Comparison of ENCODE assay signal across 29 cellular contexts in the genomic region with DNA sequence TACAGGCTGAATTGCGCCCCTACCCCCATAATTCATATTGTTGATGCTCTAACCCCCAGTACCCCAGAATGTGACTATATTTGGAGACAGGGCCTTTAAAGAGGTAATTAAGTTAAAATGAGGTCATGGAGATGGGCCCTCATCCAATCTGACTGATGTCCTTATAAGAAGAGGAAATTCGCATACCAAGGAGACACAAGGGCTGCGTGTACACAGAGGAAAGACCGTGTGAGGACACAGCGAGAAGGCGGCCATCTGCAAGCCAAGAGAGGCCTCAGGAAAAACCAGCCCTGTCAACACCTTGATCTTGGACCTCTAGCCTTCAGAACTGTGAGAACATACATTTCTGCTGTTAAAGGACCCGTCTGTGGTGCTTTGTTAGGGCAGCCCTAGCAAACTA. TPM values are rescaled to one million over a fixed set of nuclear protein-coding genes. Genes with fewer than 3 reads are reported as not detected.
DNase-seq lines count a peak whose midpoint lies in the region; ATAC-seq and TF ChIP-seq lines count a peak whose summit lies in the region.
"Had no signal": no experiment of that assay in that cellular context is flagged by ENCODE, and none has a peak within 500 bp of the region (broad histone marks: within the 10 kb centered on the region; RNA-seq: fewer than 3 reads in every experiment).

No MANE protein-coding gene starts in this region.

- H3K27me3 ChIP-seq in sigmoid colon (no peaks in the 10 kb centered on the region), aorta (ENCODE audit: control insufficient read depth in 1 of 2, insufficient read depth in 2 of 2, low read length in 1 of 2) (no peaks in the 10 kb centered on the region)
- H3K27me3 ChIP-seq: cardiac muscle cell, MG63, ovary, upper lobe of left lung had no signal

- H3K4me1 Mint-ChIP-seq in brain: peaks cover 68% of the 10 kb centered on the region
- H3K4me1 Mint-ChIP-seq: activated CD4-positive, alpha-beta memory T cell treated with anti-CD3 and anti-CD28 coated beads, Interleukin-2, amount 10 ng/mL, durations not matched to agents 7 days and 5 days; activated naive CD4-positive, alpha-beta T cell treated with anti-CD3 and anti-CD28 coated beads, Interleukin-2, amount 50 U/mL, for 24 hours; activated T-helper 17 cell treated with anti-CD3 and anti-CD28 coated beads, Interleukin-2, amount 50 U/mL, for 72 hours had no signal

- TF ChIP-seq CTCF in brain (conservative IDR thresholded peaks at IDR 0.05): no peak
- no peak for TF ChIP-seq CTCF in foreskin fibroblast (IDR thresholded peaks at IDR 0.05; ENCODE audit: low read depth, low read length)
- no peak for TF ChIP-seq CTCF in sigmoid colon (IDR thresholded peaks at IDR 0.05)

- H3K9me3 ChIP-seq in sigmoid colon (no peaks in the 10 kb centered on the region), aorta (ENCODE audit: control insufficient read depth, low read length) (no peaks in the 10 kb centered on the region)
- H3K9me3 ChIP-seq: MG63, ovary, upper lobe of left lung had no signal

- H3K36me3 Mint-ChIP-seq in brain: no peaks in the 10 kb centered on the region
- H3K36me3 Mint-ChIP-seq: activated naive CD4-positive, alpha-beta T cell treated with anti-CD3 and anti-CD28 coated beads, Interleukin-2, amount 50 U/mL, for 24 hours; natural killer cell treated with Interleukin-12 subunit alpha and Interleukin-12 subunit beta and Interleukin-15 and Interleukin-18, amount 100 ng/mL, for 72 hours had no signal

- ATAC-seq in aorta (ENCODE audit: low FRiP score): no peak
- no peak for ATAC-seq in GM21576 (IDR thresholded peaks at IDR 0.05; ENCODE audit: unreplicated experiment)
- ATAC-seq: activated T-helper 17 cell treated with anti-CD3 and anti-CD28 coated beads, Interleukin-2, amount 50 U/mL, for 72 hours; effector memory CD8-positive, alpha-beta T cell; left lobe of liver; natural killer cell treated with Interleukin-12 subunit alpha and Interleukin-12 subunit beta and Interleukin-15 and Interleukin-18, amount 100 ng/mL, for 72 hours; Panc1 had no signal

- H3K27ac ChIP-seq in sigmoid colon (peak overlapping the region; percentile 14 to 81 (median 72)), aorta (ENCODE audit: low read depth in 1 of 2, low read length in 2 of 2) (no peak overlapping the region)
- H3K27ac ChIP-seq: C4-2B, cardiac muscle cell, coronary artery, ovary, upper lobe of left lung had no signal

- TF ChIP-seq POLR2A in sigmoid colon (IDR thresholded peaks at IDR 0.05): no peak

- H3K4me1 ChIP-seq in sigmoid colon: peaks cover 0 to 39% (median 38%) of the 10 kb centered on the region in 4 donors
- peaks cover 0 to 4% of the 10 kb centered on the region in 2 donors for H3K4me1 ChIP-seq in aorta (ENCODE audit: control insufficient read depth in 1 of 2, insufficient read depth in 2 of 2, low read length in 2 of 2)

- H3K4me3 ChIP-seq in foreskin fibroblast (ENCODE audit: low read depth in 1 of 2, low read length in 2 of 2) (no peak overlapping the region), sigmoid colon (peak overlapping the region in 1 of 4 donors; percentile 4), aorta (ENCODE audit: low read length in 2 of 2) (no peak overlapping the region)
- H3K4me3 ChIP-seq: cardiac muscle cell, coronary artery, MG63, ovary, upper lobe of left lung had no signal

- H3K27ac Mint-ChIP-seq in brain: peak overlapping the region in 3 of 5 experiments; percentile 39 to 81 (median 73)
- H3K27ac Mint-ChIP-seq: activated CD4-positive, alpha-beta memory T cell treated with anti-CD3 and anti-CD28 coated beads, Interleukin-2, amount 10 ng/mL, durations not matched to agents 7 days and 5 days; activated naive CD4-positive, alpha-beta T cell treated with anti-CD3 and anti-CD28 coated beads, Interleukin-2, amount 50 U/mL, for 24 hours; activated T-helper 17 cell treated with anti-CD3 and anti-CD28 coated beads, Interleukin-2, amount 50 U/mL, for 72 hours; effector memory CD8-positive, alpha-beta T cell; natural killer cell treated with Interleukin-12 subunit alpha and Interleukin-12 subunit beta and Interleukin-15 and Interleukin-18, amount 100 ng/mL, for 72 hours had no signal

- H3K27me3 Mint-ChIP-seq in brain: peaks cover 6% of the 10 kb centered on the region
- H3K27me3 Mint-ChIP-seq: activated CD4-positive, alpha-beta memory T cell treated with anti-CD3 and anti-CD28 coated beads, Interleukin-2, amount 10 ng/mL, durations not matched to agents 7 days and 5 days had no signal

- DNase-seq in HCEC 1CT: peak; percentile 11
- DNase-seq in foreskin fibroblast: peak; percentile 9 to 28
- peak; percentile 72 for DNase-seq in sigmoid colon
- no peak for DNase-seq in aorta
- no peak for DNase-seq in NCI-H2081 (lab: John Stamatoyannopoulos, UW)
- DNase-seq: activated CD4-positive, alpha-beta memory T cell treated with anti-CD3 and anti-CD28 coated beads, Interleukin-2, amount 10 ng/mL, durations not matched to agents 7 days and 5 days; activated CD4-positive, CD25-positive, alpha-beta regulatory T cell treated with anti-CD3 and anti-CD28 coated beads, Interleukin-2, amount 50 U/mL, for 72 hours; amygdala; Calu3; effector memory CD8-positive, alpha-beta T cell; EL; erythroblast; MG63; NCI-H1105 treated with DMSO at 0.1 percent for 48 hours; NCI-H1930; NCI-H526 treated with DMSO at 0.1 percent for 48 hours; ovary; T-helper 1 cell had no signal

- peak in 2 of 4 donors; percentile 68 to 82 for TF ChIP-seq EP300 in sigmoid colon (IDR thresholded peaks at IDR 0.05)

- H3K9me3 Mint-ChIP-seq in brain: no peaks in the 10 kb centered on the region
- H3K9me3 Mint-ChIP-seq: activated CD4-positive, alpha-beta memory T cell treated with anti-CD3 and anti-CD28 coated beads, Interleukin-2, amount 10 ng/mL, durations not matched to agents 7 days and 5 days; activated naive CD4-positive, alpha-beta T cell treated with anti-CD3 and anti-CD28 coated beads, Interleukin-2, amount 50 U/mL, for 24 hours; activated T-helper 17 cell treated with anti-CD3 and anti-CD28 coated beads, Interleukin-2, amount 50 U/mL, for 72 hours; effector memory CD8-positive, alpha-beta T cell; natural killer cell treated with Interleukin-12 subunit alpha and Interleukin-12 subunit beta and Interleukin-15 and Interleukin-18, amount 100 ng/mL, for 72 hours had no signal

- H3K4me3 Mint-ChIP-seq in brain: no peak overlapping the region
- H3K4me3 Mint-ChIP-seq: activated CD4-positive, alpha-beta memory T cell treated with anti-CD3 and anti-CD28 coated beads, Interleukin-2, amount 10 ng/mL, durations not matched to agents 7 days and 5 days; activated naive CD4-positive, alpha-beta T cell treated with anti-CD3 and anti-CD28 coated beads, Interleukin-2, amount 50 U/mL, for 24 hours; activated T-helper 17 cell treated with anti-CD3 and anti-CD28 coated beads, Interleukin-2, amount 50 U/mL, for 72 hours; effector memory CD8-positive, alpha-beta T cell; natural killer cell treated with Interleukin-12 subunit alpha and Interleukin-12 subunit beta and Interleukin-15 and Interleukin-18, amount 100 ng/mL, for 72 hours had no signal

- intact Hi-C loops in sigmoid colon (cut with DNase I): no loop called here
- intact Hi-C loops in aorta (cut with DNase I): no loop called here

- 72 to 79% methylated on average over 7 of the region's 7 CpGs for WGBS in sigmoid colon, 2 donors
- 30 to 33% methylated on average over 7 of the region's 7 CpGs for WGBS in aorta, 2 donors

- no peaks in the 10 kb centered on the region for H3K36me3 ChIP-seq in sigmoid colon
- no peaks in the 10 kb centered on the region for H3K36me3 ChIP-seq in aorta (ENCODE audit: control insufficient read depth in 1 of 2, insufficient read depth in 2 of 2, low read length in 1 of 2)
- H3K36me3 ChIP-seq: cardiac muscle cell, MG63, ovary, upper lobe of left lung had no signal

RNA-seq across cellular contexts. Expression of gene GPATCH2L, which starts 50.3 kb away (rescaled TPM):
- 7.0 TPM for polyA plus RNA-seq in brain (ENCODE audit: insufficient read depth, low read depth, low replicate concordance)
- 10 to 100 TPM; 40.7 to 76.4 (median 47.9) TPM for total RNA-seq in sigmoid colon
- 10 to 100 TPM in 1 of 3 donors, 1 to 10 TPM in 2; 1.8 to 11.4 (median 2.1) TPM for polyA plus RNA-seq in sigmoid colon
- 10 to 100 TPM; 61.7 to 61.8 TPM for total RNA-seq in aorta
- 10 to 100 TPM in 1 of 2 donors, 1 to 10 TPM in 1; 9.5 to 11.2 TPM for polyA plus RNA-seq in aorta

Comparison
In these comparisons a context has a peak if more than half of its experiments do, and no peak if none do; other contexts are left out.
1. DNase-seq: peak in HCEC 1CT (single experiment), foreskin fibroblast (2 of 2) and sigmoid colon (single experiment); none in aorta (0 of 2) and NCI-H2081 (0 of 2).
2. H3K27ac ChIP-seq: peak in sigmoid colon (4 of 4); none in aorta (0 of 2).